Comparison of ENCODE assay signal across 1 cellular context in the genomic region with DNA sequence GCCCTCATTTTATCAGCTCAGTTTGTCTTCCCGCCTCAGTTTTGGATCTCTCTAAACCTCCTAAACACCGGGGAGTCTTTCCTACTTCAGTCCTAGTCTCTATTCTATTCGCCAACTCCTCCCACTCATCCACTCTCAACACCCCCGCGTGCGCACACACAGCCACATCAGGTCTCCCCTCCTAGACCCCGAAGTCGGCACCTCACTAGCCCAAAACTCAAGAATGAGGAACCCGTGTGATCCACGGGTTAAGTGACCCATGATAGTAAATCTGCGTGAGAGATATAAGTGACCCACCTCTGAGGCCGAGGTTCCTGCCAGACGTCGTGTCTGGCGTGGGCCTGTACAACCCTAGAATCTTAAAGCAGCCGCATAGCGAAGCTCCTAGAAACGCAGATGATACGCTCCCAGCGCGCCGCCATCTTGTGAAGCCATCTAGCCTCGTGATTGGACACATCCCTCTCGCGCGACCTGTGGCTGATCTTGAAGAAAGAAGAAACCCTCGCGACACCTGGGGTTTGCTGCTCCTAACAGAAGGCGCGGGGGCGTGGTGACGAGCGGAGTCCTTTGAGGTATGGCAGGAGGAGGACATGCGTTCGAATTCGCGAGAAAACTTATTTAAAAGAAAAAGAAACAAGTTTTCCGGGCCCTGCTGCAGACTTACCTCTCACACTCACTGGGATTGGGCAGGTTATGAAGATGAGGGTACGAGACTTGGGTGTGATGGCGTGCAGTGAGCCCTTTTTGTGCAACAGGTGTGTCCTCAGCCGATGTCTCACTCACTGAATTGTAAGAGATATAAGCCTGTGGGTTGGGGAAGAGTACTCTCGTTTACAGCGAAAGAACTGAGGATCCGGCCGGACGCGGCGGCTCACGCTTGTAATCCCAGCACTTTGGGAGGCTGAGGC.
TF ChIP-seq lines count a peak whose summit lies in the region.

A gene with protein sequence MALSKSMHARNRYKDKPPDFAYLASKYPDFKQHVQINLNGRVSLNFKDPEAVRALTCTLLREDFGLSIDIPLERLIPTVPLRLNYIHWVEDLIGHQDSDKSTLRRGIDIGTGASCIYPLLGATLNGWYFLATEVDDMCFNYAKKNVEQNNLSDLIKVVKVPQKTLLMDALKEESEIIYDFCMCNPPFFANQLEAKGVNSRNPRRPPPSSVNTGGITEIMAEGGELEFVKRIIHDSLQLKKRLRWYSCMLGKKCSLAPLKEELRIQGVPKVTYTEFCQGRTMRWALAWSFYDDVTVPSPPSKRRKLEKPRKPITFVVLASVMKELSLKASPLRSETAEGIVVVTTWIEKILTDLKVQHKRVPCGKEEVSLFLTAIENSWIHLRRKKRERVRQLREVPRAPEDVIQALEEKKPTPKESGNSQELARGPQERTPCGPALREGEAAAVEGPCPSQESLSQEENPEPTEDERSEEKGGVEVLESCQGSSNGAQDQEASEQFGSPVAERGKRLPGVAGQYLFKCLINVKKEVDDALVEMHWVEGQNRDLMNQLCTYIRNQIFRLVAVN (minus strand): TSS at position 427 of the 908 bp plus-strand sequence. CDS start 9,557 bp downstream, outside the sequence.

TF ChIP-seq in GM12878, 131 proteins besides CTCF, POLR2A, EP300 and RAD21 (continued from another document):
- no peak for TF ChIP-seq ZZZ3 (IDR thresholded peaks at IDR 0.05; ENCODE audit: control insufficient read depth, insufficient read length, low read depth)
- TF ChIP-seq, protein P1, sequence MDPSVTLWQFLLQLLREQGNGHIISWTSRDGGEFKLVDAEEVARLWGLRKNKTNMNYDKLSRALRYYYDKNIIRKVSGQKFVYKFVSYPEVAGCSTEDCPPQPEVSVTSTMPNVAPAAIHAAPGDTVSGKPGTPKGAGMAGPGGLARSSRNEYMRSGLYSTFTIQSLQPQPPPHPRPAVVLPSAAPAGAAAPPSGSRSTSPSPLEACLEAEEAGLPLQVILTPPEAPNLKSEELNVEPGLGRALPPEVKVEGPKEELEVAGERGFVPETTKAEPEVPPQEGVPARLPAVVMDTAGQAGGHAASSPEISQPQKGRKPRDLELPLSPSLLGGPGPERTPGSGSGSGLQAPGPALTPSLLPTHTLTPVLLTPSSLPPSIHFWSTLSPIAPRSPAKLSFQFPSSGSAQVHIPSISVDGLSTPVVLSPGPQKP (IDR thresholded peaks at IDR 0.05; ENCODE audit: low read depth, low read length), result no peak
- TF ChIP-seq, protein P2, sequence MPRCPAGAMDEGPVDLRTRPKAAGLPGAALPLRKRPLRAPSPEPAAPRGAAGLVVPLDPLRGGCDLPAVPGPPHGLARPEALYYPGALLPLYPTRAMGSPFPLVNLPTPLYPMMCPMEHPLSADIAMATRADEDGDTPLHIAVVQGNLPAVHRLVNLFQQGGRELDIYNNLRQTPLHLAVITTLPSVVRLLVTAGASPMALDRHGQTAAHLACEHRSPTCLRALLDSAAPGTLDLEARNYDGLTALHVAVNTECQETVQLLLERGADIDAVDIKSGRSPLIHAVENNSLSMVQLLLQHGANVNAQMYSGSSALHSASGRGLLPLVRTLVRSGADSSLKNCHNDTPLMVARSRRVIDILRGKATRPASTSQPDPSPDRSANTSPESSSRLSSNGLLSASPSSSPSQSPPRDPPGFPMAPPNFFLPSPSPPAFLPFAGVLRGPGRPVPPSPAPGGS (IDR thresholded peaks at IDR 0.05; ENCODE audit: borderline replicate concordance, insufficient read depth, low read depth, low read length, poor library complexity, severe bottlenecking), result no peak
- TF ChIP-seq IKZF2 (IDR thresholded peaks at IDR 0.05), result no peak; a peak in 1 of 4 replicates
- no peak for TF ChIP-seq GABPA (IDR thresholded peaks at IDR 0.05; ENCODE audit: low read depth)
- TF ChIP-seq, protein P3, sequence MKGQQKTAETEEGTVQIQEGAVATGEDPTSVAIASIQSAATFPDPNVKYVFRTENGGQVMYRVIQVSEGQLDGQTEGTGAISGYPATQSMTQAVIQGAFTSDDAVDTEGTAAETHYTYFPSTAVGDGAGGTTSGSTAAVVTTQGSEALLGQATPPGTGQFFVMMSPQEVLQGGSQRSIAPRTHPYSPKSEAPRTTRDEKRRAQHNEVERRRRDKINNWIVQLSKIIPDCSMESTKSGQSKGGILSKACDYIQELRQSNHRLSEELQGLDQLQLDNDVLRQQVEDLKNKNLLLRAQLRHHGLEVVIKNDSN (IDR thresholded peaks at IDR 0.05; ENCODE audit: borderline replicate concordance, extremely low read length, insufficient read depth, low read depth, low read length), result no peak
- TF ChIP-seq MYC (IDR thresholded peaks at IDR 0.05; ENCODE audit: insufficient read depth, insufficient read length, insufficient replicate concordance, low read length, severe bottlenecking), result no peak
- TF ChIP-seq ZBED1 (IDR thresholded peaks at IDR 0.05; ENCODE audit: borderline replicate concordance), result no peak; the same call in 1 of the 2 replicates
- TF ChIP-seq, protein P4, sequence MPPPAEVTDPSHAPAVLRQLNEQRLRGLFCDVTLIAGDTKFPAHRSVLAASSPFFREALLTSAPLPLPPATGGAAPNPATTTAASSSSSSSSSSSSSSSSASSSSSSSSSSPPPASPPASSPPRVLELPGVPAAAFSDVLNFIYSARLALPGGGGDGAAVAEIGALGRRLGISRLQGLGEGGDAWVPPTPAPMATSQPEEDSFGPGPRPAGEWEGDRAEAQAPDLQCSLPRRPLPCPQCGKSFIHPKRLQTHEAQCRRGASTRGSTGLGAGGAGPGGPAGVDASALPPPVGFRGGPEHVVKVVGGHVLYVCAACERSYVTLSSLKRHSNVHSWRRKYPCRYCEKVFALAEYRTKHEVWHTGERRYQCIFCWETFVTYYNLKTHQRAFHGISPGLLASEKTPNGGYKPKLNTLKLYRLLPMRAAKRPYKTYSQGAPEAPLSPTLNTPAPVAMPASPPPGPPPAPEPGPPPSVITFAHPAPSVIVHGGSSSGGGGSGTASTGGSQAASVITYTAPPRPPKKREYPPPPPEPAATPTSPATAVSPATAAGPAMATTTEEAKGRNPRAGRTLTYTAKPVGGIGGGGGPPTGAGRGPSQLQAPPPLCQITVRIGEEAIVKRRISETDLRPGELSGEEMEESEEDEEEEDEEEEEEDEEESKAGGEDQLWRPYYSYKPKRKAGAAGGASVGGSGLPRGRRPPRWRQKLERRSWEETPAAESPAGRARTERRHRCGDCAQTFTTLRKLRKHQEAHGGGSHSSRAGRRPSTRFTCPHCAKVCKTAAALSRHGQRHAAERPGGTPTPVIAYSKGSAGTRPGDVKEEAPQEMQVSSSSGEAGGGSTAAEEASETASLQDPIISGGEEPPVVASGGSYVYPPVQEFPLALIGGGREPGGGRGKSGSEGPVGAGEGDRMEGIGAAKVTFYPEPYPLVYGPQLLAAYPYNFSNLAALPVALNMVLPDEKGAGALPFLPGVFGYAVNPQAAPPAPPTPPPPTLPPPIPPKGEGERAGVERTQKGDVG (CRISPR knock-in tag; IDR thresholded peaks at IDR 0.05), result no peak
- no peak for TF ChIP-seq SUZ12 (IDR thresholded peaks at IDR 0.05; ENCODE audit: unreplicated experiment)
- TF ChIP-seq SUPT20H (IDR thresholded peaks at IDR 0.05; ENCODE audit: borderline replicate concordance, control insufficient read depth, low read depth, low read length), result no peak
- no peak for TF ChIP-seq ESRRA (IDR thresholded peaks at IDR 0.05; ENCODE audit: low read length)
- TF ChIP-seq SRF (IDR thresholded peaks at IDR 0.05; ENCODE audit: low read depth in 2 of 2, low read length in 2 of 2), result no peak
- peak; percentile 68 for TF ChIP-seq HDAC6 (IDR thresholded peaks at IDR 0.05; ENCODE audit: unreplicated experiment)
- TF ChIP-seq, protein P5, sequence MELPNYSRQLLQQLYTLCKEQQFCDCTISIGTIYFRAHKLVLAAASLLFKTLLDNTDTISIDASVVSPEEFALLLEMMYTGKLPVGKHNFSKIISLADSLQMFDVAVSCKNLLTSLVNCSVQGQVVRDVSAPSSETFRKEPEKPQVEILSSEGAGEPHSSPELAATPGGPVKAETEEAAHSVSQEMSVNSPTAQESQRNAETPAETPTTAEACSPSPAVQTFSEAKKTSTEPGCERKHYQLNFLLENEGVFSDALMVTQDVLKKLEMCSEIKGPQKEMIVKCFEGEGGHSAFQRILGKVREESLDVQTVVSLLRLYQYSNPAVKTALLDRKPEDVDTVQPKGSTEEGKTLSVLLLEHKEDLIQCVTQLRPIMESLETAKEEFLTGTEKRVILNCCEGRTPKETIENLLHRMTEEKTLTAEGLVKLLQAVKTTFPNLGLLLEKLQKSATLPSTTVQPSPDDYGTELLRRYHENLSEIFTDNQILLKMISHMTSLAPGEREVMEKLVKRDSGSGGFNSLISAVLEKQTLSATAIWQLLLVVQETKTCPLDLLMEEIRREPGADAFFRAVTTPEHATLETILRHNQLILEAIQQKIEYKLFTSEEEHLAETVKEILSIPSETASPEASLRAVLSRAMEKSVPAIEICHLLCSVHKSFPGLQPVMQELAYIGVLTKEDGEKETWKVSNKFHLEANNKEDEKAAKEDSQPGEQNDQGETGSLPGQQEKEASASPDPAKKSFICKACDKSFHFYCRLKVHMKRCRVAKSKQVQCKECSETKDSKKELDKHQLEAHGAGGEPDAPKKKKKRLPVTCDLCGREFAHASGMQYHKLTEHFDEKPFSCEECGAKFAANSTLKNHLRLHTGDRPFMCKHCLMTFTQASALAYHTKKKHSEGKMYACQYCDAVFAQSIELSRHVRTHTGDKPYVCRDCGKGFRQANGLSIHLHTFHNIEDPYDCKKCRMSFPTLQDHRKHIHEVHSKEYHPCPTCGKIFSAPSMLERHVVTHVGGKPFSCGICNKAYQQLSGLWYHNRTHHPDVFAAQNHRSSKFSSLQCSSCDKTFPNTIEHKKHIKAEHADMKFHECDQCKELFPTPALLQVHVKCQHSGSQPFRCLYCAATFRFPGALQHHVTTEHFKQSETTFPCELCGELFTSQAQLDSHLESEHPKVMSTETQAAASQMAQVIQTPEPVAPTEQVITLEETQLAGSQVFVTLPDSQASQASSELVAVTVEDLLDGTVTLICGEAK (IDR thresholded peaks at IDR 0.05; ENCODE audit: borderline replicate concordance), result no peak; the same call in 1 of the 2 replicates
- no peak for TF ChIP-seq ETV6 (conservative IDR thresholded peaks at IDR 0.05 in 1 of 2, IDR thresholded peaks at IDR 0.05 in 1 of 2; ENCODE audit: borderline replicate concordance in 1 of 2, low read depth in 1 of 2)
- TF ChIP-seq SMAD1 (IDR thresholded peaks at IDR 0.05; ENCODE audit: low read depth, partially characterized antibody), result no peak
- peak; percentile 27; the same call in 1 of the 2 replicates for TF ChIP-seq ATF7 (IDR thresholded peaks at IDR 0.05; ENCODE audit: low read depth)
- TF ChIP-seq ZNF622 (IDR thresholded peaks at IDR 0.05), result no peak
- TF ChIP-seq NR2F1 (conservative IDR thresholded peaks at IDR 0.05), result 0 out of 2 replicates have a peak, but pooled peaks have one; percentile 22
- TF ChIP-seq, protein P6, sequence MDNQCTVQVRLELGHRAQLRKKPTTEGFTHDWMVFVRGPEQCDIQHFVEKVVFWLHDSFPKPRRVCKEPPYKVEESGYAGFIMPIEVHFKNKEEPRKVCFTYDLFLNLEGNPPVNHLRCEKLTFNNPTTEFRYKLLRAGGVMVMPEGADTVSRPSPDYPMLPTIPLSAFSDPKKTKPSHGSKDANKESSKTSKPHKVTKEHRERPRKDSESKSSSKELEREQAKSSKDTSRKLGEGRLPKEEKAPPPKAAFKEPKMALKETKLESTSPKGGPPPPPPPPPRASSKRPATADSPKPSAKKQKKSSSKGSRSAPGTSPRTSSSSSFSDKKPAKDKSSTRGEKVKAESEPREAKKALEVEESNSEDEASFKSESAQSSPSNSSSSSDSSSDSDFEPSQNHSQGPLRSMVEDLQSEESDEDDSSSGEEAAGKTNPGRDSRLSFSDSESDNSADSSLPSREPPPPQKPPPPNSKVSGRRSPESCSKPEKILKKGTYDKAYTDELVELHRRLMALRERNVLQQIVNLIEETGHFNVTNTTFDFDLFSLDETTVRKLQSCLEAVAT (IDR thresholded peaks at IDR 0.05), result peak; percentile 46; the same call in 1 of the 2 replicates
